ENCODE assay signal across 8 cellular contexts in the genomic region with DNA sequence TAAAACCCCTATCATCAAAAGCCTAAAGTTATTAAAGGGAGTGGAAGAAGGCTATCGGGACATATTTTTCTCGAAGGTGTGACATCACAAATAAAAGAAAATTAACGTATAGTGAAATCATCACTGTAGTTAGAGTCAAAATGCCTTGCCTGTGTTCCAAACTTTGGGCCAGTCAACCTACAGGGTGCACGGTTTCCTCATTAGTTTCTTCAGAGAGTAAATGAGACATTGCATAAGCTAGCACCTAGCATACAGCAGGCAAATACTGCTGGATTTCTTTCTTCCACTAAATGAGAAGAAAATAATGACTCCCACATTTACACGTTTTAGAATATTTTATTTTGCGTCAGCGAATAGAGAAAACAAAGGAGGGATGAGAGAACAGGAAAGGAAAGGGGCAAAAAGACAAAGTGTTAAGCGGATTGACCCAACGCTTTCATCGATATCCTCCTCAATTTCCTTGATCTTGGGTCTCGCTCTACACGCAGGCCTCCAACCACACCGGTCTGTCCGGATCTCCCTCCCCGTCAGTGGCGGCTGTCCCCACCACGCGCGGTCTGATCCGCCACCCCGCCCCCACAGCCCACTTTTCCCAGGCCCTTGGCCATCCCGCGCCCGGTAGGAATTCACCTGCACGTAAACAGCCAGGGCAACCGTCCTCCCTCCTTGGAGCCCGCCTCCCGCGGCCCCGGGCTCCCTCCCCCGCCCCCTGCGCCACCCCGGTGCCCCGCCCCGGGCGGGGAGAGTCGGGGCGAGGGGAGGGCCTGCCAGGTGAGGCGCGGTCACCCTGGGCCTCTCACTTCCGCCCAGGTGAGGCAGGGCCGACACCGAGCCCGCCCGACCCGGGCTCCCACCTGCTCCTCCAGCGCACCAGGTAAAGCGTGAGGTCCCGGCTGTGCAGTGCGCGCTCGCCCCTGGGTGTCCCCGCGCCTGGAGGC. TPM values are rescaled to one million over a fixed set of nuclear protein-coding genes. Genes with fewer than 3 reads are reported as not detected.
A peak's percentile ranks its signal among the peaks of the same experiment; 100 is the strongest.
DNase-seq lines count a peak whose midpoint lies in the region; ATAC-seq and TF ChIP-seq lines count a peak whose summit lies in the region.

PATJ (plus strand) TSS at position 799 of the 938 bp plus-strand sequence. CDS start 20,413 bp downstream, outside the sequence.

- CTCF ChIA-PET in PC-3 (lab: Charles Lee): no interaction called here

- H4K20me1 ChIP-seq in PC-3 (ENCODE audit: low read length): no peaks in the 10 kb centered on the region

- WGBS in transverse colon (ENCODE audit: low coverage in 1 of 2), 2 donors: 5% methylated on average over 11 to 25 of the region's 54 CpGs

- no peaks in the 10 kb centered on the region for H3K9me2 ChIP-seq in PC-3 (replicated peaks; ENCODE audit: low read length)

- no peaks in the 10 kb centered on the region for H3F3A ChIP-seq in PC-3 (ENCODE audit: low read length, unreplicated experiment)

- peak within 1 kb of the TSS; percentile 83 for H3K9ac ChIP-seq in PC-3 (ENCODE audit: low read length)
- H3K9ac ChIP-seq in parathyroid adenoma: peak within 1 kb of the TSS; percentile 53

- TSS peak; percentile 95 for BruUV-seq in PC-3 (replicated peaks; lab: Mats Ljungman, UMichigan)

- H3K4me3 ChIP-seq in PC-3 (ENCODE audit: low read length) (peak within 1 kb of the TSS; percentile 90), parathyroid adenoma (ENCODE audit: low read depth, low read length) (peak within 1 kb of the TSS; percentile 65), transverse colon (peak within 1 kb of the TSS; percentile 94 to 98 (median 98))

- ATAC-seq in HG03159 (IDR thresholded peaks at IDR 0.05; ENCODE audit: unreplicated experiment) (peak; percentile 86), PC-3 (peak; percentile 75)

- no peaks in the 10 kb centered on the region for H3K9me3 ChIP-seq in PC-3 (ENCODE audit: low read length)
- H3K9me3 ChIP-seq in parathyroid adenoma (ENCODE audit: control insufficient read depth, low read length): no peaks in the 10 kb centered on the region
- H3K9me3 ChIP-seq in transverse colon: no peaks in the 10 kb centered on the region

- H3K79me2 ChIP-seq in PC-3 (ENCODE audit: low read length) (peaks cover 42% of the 10 kb centered on the region), parathyroid adenoma (peaks cover 2% of the 10 kb centered on the region)

- no peaks in the 10 kb centered on the region for H3K27me3 ChIP-seq in PC-3 (ENCODE audit: low read length)
- no peaks in the 10 kb centered on the region for H3K27me3 ChIP-seq in parathyroid adenoma (ENCODE audit: control insufficient read depth, insufficient read depth, low read length)
- H3K27me3 ChIP-seq in transverse colon: no peaks in the 10 kb centered on the region

- H2AFZ ChIP-seq in PC-3 (ENCODE audit: low read length): peak within 1 kb of the TSS; percentile 85
- H2AFZ ChIP-seq in parathyroid adenoma: peak within 1 kb of the TSS; percentile 95

- POLR2A ChIA-PET in PC-3 (lab: Charles Lee; ENCODE audit: unreplicated experiment): no interaction called here

- H3K4me2 ChIP-seq in PC-3 (ENCODE audit: low read length): peak within 1 kb of the TSS; percentile 92
- peak within 1 kb of the TSS; percentile 93 for H3K4me2 ChIP-seq in parathyroid adenoma (ENCODE audit: low read length)

- intact Hi-C loops in PC-3 (cut with micrococcal nuclease) (loop anchor here (2.0 kb wide), 1 partner anchor 17 kb away; the partner anchor contains the start of gene TM2D1), head of caudate nucleus (cut with DNase I) (no loop called here), transverse colon (cut with DNase I; ENCODE audit: low total_unique reads) (no loop called here)

- TF ChIP-seq EP300 in transverse colon (IDR thresholded peaks at IDR 0.05; ENCODE audit: low read depth): no peak

- H3K36me3 ChIP-seq in PC-3 (ENCODE audit: low read depth, low read length): no peaks in the 10 kb centered on the region
- H3K36me3 ChIP-seq in parathyroid adenoma (ENCODE audit: control insufficient read depth, insufficient read depth, low read length): no peaks in the 10 kb centered on the region
- H3K36me3 ChIP-seq in transverse colon: no peaks in the 10 kb centered on the region

- peak within 1 kb of the TSS; percentile 58 for H3K27ac ChIP-seq in PC-3 (ENCODE audit: low read length)
- H3K27ac ChIP-seq in parathyroid adenoma: peak within 1 kb of the TSS; percentile 89
- peak within 1 kb of the TSS; percentile 97 to 98 (median 98) for H3K27ac ChIP-seq in transverse colon

- TF ChIP-seq POLR2A in GM18951 (IDR thresholded peaks at IDR 0.05; ENCODE audit: extremely low read depth, insufficient read depth, insufficient read length): peak; percentile 47
- TF ChIP-seq POLR2A in transverse colon (IDR thresholded peaks at IDR 0.05): peak; percentile 85

- in situ Hi-C loops in GM18951 (cut with MboI; ENCODE audit: low sequenced_read_pairs, unreplicated experiment) (no loop called here), transverse colon (cut with MboI; ENCODE audit: low pct_ligation_motif_present in 1 of 4, low pct_unique_long_range_greater_than_20kb in 1 of 4, low sequenced_read_pairs in 3 of 4) (no loop called here)

- peaks cover 31% of the 10 kb centered on the region for H3K4me1 ChIP-seq in PC-3 (ENCODE audit: insufficient read depth, low read length)
- H3K4me1 ChIP-seq in parathyroid adenoma: peaks cover 2% of the 10 kb centered on the region
- peaks cover 0 to 25% (median 14%) of the 10 kb centered on the region in 4 donors for H3K4me1 ChIP-seq in transverse colon

- peak; percentile 1 for DNase-seq in AG09319 (ENCODE audit: extremely low read depth, low read depth)
- peak; percentile 90 for DNase-seq in PC-3
- peak; percentile 6 to 64 (median 27) for DNase-seq in activated naive CD4-positive, alpha-beta T cell (lab: John Stamatoyannopoulos, UW)
- DNase-seq in head of caudate nucleus: peak in 40 of 42 donors; percentile 29 to 76 (median 56)
- peak; percentile 88 for DNase-seq in transverse colon

- TF ChIP-seq CTCF in AG09319 (IDR thresholded peaks at IDR 0.05; ENCODE audit: low read depth, low read length) (no peak), PC-3 (conservative IDR thresholded peaks at IDR 0.05; ENCODE audit: low read depth, low read length) (no peak), parathyroid adenoma (IDR thresholded peaks at IDR 0.05) (no peak), transverse colon (IDR thresholded peaks at IDR 0.05) (no peak)

RNA-seq across cellular contexts. Expression of gene PATJ, which starts in this region (rescaled TPM):
- total RNA-seq in PC-3 (2014; rRNA removed): 28.7 and 35.2 TPM in 2 replicates
- total RNA-seq in transverse colon: 100 to 1,000 TPM; 119 to 299 (median 149) TPM

Comparison
In these comparisons a context has a peak if more than half of its experiments do, and no peak if none do; other contexts are left out.
1. Peak in every context shown above with its lines: DNase-seq, ATAC-seq, H3K4me3 ChIP-seq and H3K27ac ChIP-seq.
2. DNase-seq: peak in every context shown above with its lines; median percentile 90 in PC-3; 88 in transverse colon; 56 in head of caudate nucleus; 27 in activated naive CD4-positive, alpha-beta T cell; 1 in AG09319.